9 cellular contexts compared by ENCODE assay signal in the genomic region with DNA sequence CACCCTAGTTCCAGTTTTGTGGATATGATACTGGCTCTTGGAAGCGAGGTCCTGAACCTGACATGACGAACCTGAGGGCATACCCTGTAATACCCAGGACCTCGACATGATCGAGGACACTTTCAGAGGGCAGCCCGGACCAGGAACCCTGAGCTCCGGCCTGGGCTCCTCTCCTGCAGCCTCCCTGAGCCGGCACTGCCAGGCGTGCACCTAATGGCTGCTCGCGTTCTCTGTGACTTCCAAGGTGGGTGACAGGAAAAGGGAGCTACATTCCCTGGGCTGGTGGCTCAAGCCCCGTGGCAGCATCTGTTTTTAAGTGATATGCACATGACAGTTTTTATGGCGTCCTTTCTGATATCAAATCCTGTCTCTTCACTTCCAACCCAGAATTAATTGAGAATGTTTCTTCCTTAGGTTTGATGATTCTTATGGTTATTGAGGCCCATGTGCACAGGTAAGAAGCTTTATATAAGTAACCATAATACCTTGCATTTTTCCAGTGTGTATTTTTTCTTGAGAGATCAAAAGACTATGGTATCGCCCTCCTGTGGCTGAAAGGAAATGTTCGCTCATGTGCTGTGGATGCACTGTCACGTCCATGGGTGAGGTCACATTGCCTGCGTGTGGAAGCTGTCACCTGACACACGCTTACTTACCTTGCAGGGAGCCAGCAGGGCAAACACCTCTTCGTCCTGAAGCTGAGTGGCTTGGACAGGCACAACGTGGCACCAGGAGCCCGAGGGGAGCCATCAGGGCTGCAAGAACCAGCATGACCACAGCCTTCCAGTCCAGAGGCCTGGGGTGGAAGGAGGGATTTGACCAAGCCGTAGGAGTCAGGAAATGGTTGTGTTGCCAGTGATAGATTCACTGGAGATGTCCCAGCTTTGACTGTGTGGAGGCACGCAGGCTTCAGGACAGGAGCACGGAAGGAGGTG.
DNase-seq lines count a peak whose midpoint lies in the region; ATAC-seq and TF ChIP-seq lines count a peak whose summit lies in the region.
"Had no signal": no experiment of that assay in that cellular context is flagged by ENCODE, and none has a peak within 500 bp of the region (broad histone marks: within the 10 kb centered on the region; RNA-seq: fewer than 3 reads in every experiment).

No MANE protein-coding gene starts in this region.

- intact Hi-C loops in CD8-positive, alpha-beta T cell (cut with DNase I, micrococcal nuclease): no loop called here

- H3K4me1 Mint-ChIP-seq in CD8-positive, alpha-beta T cell (ENCODE audit: low read depth): no peaks in the 10 kb centered on the region
- H3K4me1 Mint-ChIP-seq: IgD-negative memory B cell had no signal

- DNase-seq in GM12865 (ENCODE audit: low read depth) (peak; percentile 12), NCI-H460 (ENCODE audit: extremely low read depth, low read depth) (peak; percentile 2), epithelial cell of proximal tubule (ENCODE audit: low read depth) (no peak), MG63 (no peak)
- no peak for DNase-seq in CD8-positive, alpha-beta T cell

- H3K27ac ChIP-seq in BLaER1: no peak overlapping the region
- no peak overlapping the region for H3K27ac ChIP-seq in CD8-positive, alpha-beta T cell (ENCODE audit: low read depth, low read length)

- peaks cover 17% of the 10 kb centered on the region for H3K4me1 ChIP-seq in BLaER1
- H3K4me1 ChIP-seq in CD8-positive, alpha-beta T cell (ENCODE audit: insufficient read depth, low read length): no peaks in the 10 kb centered on the region

- H4K20me1 ChIP-seq in BLaER1: no peaks in the 10 kb centered on the region

- POLR2A ChIA-PET in CD8-positive, alpha-beta T cell (lab: Charles Lee): no interaction called here

- no peak overlapping the region for H3K9ac ChIP-seq in BLaER1

- CTCF ChIA-PET in CD8-positive, alpha-beta T cell (lab: Charles Lee): interaction anchor here (1.0 kb wide), 1 partner anchor 179 kb away, joined by 3 read pairs; no protein-coding TSS in a partner anchor

- H3K9me3 ChIP-seq in BLaER1 (no peaks in the 10 kb centered on the region), MG63 (no peaks in the 10 kb centered on the region)
- H3K9me3 ChIP-seq in CD8-positive, alpha-beta T cell (ENCODE audit: low read length): no peaks in the 10 kb centered on the region

- no peaks in the 10 kb centered on the region for H3K36me3 Mint-ChIP-seq in CD8-positive, alpha-beta T cell
- H3K36me3 Mint-ChIP-seq: IgD-negative memory B cell had no signal

- TF ChIP-seq CTCF in GM12865 (IDR thresholded peaks at IDR 0.05; ENCODE audit: insufficient read depth, low read depth, low read length, missing control alignments): peak; percentile 10
- TF ChIP-seq CTCF in epithelial cell of proximal tubule (conservative IDR thresholded peaks at IDR 0.05; ENCODE audit: low read depth, low read length): peak; percentile 51
- no peak for TF ChIP-seq CTCF in CD8-positive, alpha-beta T cell (IDR thresholded peaks at IDR 0.05)

- peak overlapping the region; percentile 62 for H3K4me2 ChIP-seq in BLaER1

- H3K4me3 ChIP-seq in BLaER1 (no peak overlapping the region), GM12865 (ENCODE audit: low read depth, low read length) (no peak overlapping the region), epithelial cell of proximal tubule (ENCODE audit: low read depth, low read length) (no peak overlapping the region), MG63 (no peak overlapping the region)
- no peak overlapping the region for H3K4me3 ChIP-seq in CD8-positive, alpha-beta T cell (ENCODE audit: low read depth, low read length)

- no peaks in the 10 kb centered on the region for H3K9me3 Mint-ChIP-seq in CD8-positive, alpha-beta T cell

- no peak overlapping the region for H3K4me3 Mint-ChIP-seq in CD8-positive, alpha-beta T cell
- H3K4me3 Mint-ChIP-seq: IgD-negative memory B cell had no signal

- H3K36me3 ChIP-seq in BLaER1 (no peaks in the 10 kb centered on the region), MG63 (no peaks in the 10 kb centered on the region)
- H3K36me3 ChIP-seq in CD8-positive, alpha-beta T cell (ENCODE audit: insufficient read depth, low read length): no peaks in the 10 kb centered on the region

- no peak for ATAC-seq in HG02840 (IDR thresholded peaks at IDR 0.05; ENCODE audit: low FRiP score, unreplicated experiment)
- no peak for ATAC-seq in CD8-positive, alpha-beta T cell
- no peak for ATAC-seq in GM19463 (IDR thresholded peaks at IDR 0.05; ENCODE audit: unreplicated experiment)

- H3K27ac Mint-ChIP-seq in CD8-positive, alpha-beta T cell: no peak overlapping the region

- H3K27me3 Mint-ChIP-seq in CD8-positive, alpha-beta T cell (ENCODE audit: low read depth): no peaks in the 10 kb centered on the region

- H3K27me3 ChIP-seq in BLaER1 (no peaks in the 10 kb centered on the region), MG63 (peaks cover 6% of the 10 kb centered on the region; the same call in 1 of the 2 replicates)
- no peaks in the 10 kb centered on the region for H3K27me3 ChIP-seq in CD8-positive, alpha-beta T cell (ENCODE audit: insufficient read depth, low read length)

Comparison
In these comparisons a context has a peak if more than half of its experiments do, and no peak if none do; other contexts are left out.
1. DNase-seq: peak in GM12865 (single experiment) and NCI-H460 (single experiment); none in epithelial cell of proximal tubule (single experiment), CD8-positive, alpha-beta T cell (0 of 7) and MG63 (single experiment).